ENCODE assay signal across 1 cellular context in the genomic region with DNA sequence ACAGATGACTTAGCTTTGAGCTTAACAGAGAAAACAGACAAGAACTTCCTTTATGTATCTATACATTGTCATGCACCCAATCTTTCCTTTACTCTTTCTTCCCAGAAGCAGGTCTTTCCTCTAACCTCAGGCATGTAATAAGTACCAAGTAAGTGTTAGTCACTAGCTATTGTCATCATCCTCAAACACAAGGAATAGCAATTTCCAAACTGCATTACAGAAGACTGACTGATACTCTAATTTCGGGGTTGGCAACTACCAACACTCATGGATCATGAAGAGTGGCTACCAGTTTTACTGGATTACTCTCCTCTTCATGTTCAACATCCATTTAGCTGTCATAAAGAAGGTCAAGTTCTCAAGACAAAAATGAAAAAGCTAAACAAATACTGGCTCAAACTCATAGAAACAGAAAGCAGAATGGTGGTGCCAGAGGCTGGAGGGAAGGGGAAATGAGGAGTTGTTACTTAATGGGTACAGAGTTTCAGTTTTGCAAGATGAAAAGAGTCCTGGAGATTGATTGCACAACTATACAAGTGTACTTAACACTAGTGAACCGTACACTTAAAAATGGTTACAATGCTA.
TF ChIP-seq lines count a peak whose summit lies in the region.

No MANE protein-coding gene starts in this region.

TF ChIP-seq in GM12878, 131 proteins besides CTCF, POLR2A, EP300 and RAD21 (continued from another document and continues in another):
- TF ChIP-seq, protein P1, sequence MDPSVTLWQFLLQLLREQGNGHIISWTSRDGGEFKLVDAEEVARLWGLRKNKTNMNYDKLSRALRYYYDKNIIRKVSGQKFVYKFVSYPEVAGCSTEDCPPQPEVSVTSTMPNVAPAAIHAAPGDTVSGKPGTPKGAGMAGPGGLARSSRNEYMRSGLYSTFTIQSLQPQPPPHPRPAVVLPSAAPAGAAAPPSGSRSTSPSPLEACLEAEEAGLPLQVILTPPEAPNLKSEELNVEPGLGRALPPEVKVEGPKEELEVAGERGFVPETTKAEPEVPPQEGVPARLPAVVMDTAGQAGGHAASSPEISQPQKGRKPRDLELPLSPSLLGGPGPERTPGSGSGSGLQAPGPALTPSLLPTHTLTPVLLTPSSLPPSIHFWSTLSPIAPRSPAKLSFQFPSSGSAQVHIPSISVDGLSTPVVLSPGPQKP (IDR thresholded peaks at IDR 0.05; ENCODE audit: low read depth, low read length), result no peak
- TF ChIP-seq KAT2A (conservative IDR thresholded peaks at IDR 0.05; ENCODE audit: control insufficient read depth, low read depth, low read length) (no peak), RB1 (IDR thresholded peaks at IDR 0.05; ENCODE audit: borderline replicate concordance) (no peak), TCF12 (IDR thresholded peaks at IDR 0.05; ENCODE audit: low read depth, low read length) (no peak), E2F4 (IDR thresholded peaks at IDR 0.05; ENCODE audit: low read depth, low read length) (no peak), IRF5 (IDR thresholded peaks at IDR 0.05; ENCODE audit: borderline replicate concordance) (no peak), JUND (IDR thresholded peaks at IDR 0.05; ENCODE audit: low read depth, low read length) (no peak), POLR2AphosphoS5 (IDR thresholded peaks at IDR 0.05; ENCODE audit: low read length) (no peak), RCOR1 (conservative IDR thresholded peaks at IDR 0.05; ENCODE audit: low read depth, low read length) (no peak), ZBED1 (IDR thresholded peaks at IDR 0.05; ENCODE audit: borderline replicate concordance) (no peak), ESRRA (IDR thresholded peaks at IDR 0.05; ENCODE audit: low read length) (no peak), MYC (IDR thresholded peaks at IDR 0.05; ENCODE audit: insufficient read depth, insufficient read length, insufficient replicate concordance, low read length, severe bottlenecking) (no peak), SP1 (IDR thresholded peaks at IDR 0.05; ENCODE audit: low read depth, low read length) (no peak), BHLHE40 (IDR thresholded peaks at IDR 0.05; ENCODE audit: borderline replicate concordance in 1 of 2, low read depth in 2 of 2, low read length in 1 of 2) (no peak), NR2F1 (conservative IDR thresholded peaks at IDR 0.05) (0 out of 2 replicates have a peak, but pooled peaks have one; percentile 37), CEBPB (IDR thresholded peaks at IDR 0.05; ENCODE audit: borderline replicate concordance in 1 of 2, low read depth in 2 of 2, low read length in 2 of 2) (peak; percentile 34 to 83; a peak in 2 of 4 replicates), TCF7 (IDR thresholded peaks at IDR 0.05; ENCODE audit: borderline replicate concordance) (peak; percentile 60), RELB (IDR thresholded peaks at IDR 0.05; ENCODE audit: low read depth) (no peak), EED (IDR thresholded peaks at IDR 0.05; ENCODE audit: low read depth) (peak; percentile 41; the same call in 1 of the 2 replicates), FOS (IDR thresholded peaks at IDR 0.05; ENCODE audit: borderline replicate concordance, extremely low read depth, insufficient read length) (no peak), CHD4 (IDR thresholded peaks at IDR 0.05) (no peak), TCF3 (IDR thresholded peaks at IDR 0.05; ENCODE audit: borderline replicate concordance, insufficient read depth, low read depth, low read length) (no peak), SMAD5 (IDR thresholded peaks at IDR 0.05; ENCODE audit: low read depth) (no peak), SREBF2 (IDR thresholded peaks at IDR 0.05; ENCODE audit: low read length) (no peak), STAT3 (IDR thresholded peaks at IDR 0.05; ENCODE audit: low read depth, low read length) (no peak), IKZF1 (conservative IDR thresholded peaks at IDR 0.05) (peak; percentile 51; the same call in 1 of the 2 replicates), CBFB (IDR thresholded peaks at IDR 0.05; ENCODE audit: low read depth) (no peak), BCL3 (IDR thresholded peaks at IDR 0.05; ENCODE audit: borderline replicate concordance, insufficient read depth, low read depth, low read length, poor library complexity, severe bottlenecking) (no peak), SIX5 (IDR thresholded peaks at IDR 0.05; ENCODE audit: low read depth, low read length, severe bottlenecking) (no peak)
- TF ChIP-seq, protein P2, sequence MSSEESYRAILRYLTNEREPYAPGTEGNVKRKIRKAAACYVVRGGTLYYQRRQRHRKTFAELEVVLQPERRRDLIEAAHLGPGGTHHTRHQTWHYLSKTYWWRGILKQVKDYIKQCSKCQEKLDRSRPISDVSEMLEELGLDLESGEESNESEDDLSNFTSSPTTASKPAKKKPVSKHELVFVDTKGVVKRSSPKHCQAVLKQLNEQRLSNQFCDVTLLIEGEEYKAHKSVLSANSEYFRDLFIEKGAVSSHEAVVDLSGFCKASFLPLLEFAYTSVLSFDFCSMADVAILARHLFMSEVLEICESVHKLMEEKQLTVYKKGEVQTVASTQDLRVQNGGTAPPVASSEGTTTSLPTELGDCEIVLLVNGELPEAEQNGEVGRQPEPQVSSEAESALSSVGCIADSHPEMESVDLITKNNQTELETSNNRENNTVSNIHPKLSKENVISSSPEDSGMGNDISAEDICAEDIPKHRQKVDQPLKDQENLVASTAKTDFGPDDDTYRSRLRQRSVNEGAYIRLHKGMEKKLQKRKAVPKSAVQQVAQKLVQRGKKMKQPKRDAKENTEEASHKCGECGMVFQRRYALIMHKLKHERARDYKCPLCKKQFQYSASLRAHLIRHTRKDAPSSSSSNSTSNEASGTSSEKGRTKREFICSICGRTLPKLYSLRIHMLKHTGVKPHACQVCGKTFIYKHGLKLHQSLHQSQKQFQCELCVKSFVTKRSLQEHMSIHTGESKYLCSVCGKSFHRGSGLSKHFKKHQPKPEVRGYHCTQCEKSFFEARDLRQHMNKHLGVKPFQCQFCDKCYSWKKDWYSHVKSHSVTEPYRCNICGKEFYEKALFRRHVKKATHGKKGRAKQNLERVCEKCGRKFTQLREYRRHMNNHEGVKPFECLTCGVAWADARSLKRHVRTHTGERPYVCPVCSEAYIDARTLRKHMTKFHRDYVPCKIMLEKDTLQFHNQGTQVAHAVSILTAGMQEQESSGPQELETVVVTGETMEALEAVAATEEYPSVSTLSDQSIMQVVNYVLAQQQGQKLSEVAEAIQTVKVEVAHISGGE (CRISPR knock-in tag; IDR thresholded peaks at IDR 0.05), result no peak
- TF ChIP-seq, protein P3, sequence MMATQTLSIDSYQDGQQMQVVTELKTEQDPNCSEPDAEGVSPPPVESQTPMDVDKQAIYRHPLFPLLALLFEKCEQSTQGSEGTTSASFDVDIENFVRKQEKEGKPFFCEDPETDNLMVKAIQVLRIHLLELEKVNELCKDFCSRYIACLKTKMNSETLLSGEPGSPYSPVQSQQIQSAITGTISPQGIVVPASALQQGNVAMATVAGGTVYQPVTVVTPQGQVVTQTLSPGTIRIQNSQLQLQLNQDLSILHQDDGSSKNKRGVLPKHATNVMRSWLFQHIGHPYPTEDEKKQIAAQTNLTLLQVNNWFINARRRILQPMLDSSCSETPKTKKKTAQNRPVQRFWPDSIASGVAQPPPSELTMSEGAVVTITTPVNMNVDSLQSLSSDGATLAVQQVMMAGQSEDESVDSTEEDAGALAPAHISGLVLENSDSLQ (IDR thresholded peaks at IDR 0.05), result peak; percentile 60
- TF ChIP-seq, protein P4, sequence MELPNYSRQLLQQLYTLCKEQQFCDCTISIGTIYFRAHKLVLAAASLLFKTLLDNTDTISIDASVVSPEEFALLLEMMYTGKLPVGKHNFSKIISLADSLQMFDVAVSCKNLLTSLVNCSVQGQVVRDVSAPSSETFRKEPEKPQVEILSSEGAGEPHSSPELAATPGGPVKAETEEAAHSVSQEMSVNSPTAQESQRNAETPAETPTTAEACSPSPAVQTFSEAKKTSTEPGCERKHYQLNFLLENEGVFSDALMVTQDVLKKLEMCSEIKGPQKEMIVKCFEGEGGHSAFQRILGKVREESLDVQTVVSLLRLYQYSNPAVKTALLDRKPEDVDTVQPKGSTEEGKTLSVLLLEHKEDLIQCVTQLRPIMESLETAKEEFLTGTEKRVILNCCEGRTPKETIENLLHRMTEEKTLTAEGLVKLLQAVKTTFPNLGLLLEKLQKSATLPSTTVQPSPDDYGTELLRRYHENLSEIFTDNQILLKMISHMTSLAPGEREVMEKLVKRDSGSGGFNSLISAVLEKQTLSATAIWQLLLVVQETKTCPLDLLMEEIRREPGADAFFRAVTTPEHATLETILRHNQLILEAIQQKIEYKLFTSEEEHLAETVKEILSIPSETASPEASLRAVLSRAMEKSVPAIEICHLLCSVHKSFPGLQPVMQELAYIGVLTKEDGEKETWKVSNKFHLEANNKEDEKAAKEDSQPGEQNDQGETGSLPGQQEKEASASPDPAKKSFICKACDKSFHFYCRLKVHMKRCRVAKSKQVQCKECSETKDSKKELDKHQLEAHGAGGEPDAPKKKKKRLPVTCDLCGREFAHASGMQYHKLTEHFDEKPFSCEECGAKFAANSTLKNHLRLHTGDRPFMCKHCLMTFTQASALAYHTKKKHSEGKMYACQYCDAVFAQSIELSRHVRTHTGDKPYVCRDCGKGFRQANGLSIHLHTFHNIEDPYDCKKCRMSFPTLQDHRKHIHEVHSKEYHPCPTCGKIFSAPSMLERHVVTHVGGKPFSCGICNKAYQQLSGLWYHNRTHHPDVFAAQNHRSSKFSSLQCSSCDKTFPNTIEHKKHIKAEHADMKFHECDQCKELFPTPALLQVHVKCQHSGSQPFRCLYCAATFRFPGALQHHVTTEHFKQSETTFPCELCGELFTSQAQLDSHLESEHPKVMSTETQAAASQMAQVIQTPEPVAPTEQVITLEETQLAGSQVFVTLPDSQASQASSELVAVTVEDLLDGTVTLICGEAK (IDR thresholded peaks at IDR 0.05; ENCODE audit: borderline replicate concordance), result no peak
- TF ChIP-seq, protein P5, sequence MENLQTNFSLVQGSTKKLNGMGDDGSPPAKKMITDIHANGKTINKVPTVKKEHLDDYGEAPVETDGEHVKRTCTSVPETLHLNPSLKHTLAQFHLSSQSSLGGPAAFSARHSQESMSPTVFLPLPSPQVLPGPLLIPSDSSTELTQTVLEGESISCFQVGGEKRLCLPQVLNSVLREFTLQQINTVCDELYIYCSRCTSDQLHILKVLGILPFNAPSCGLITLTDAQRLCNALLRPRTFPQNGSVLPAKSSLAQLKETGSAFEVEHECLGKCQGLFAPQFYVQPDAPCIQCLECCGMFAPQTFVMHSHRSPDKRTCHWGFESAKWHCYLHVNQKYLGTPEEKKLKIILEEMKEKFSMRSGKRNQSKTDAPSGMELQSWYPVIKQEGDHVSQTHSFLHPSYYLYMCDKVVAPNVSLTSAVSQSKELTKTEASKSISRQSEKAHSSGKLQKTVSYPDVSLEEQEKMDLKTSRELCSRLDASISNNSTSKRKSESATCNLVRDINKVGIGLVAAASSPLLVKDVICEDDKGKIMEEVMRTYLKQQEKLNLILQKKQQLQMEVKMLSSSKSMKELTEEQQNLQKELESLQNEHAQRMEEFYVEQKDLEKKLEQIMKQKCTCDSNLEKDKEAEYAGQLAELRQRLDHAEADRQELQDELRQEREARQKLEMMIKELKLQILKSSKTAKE (IDR thresholded peaks at IDR 0.05; ENCODE audit: low read depth, poor library complexity, severe bottlenecking), result no peak
